In genomic region chr1:35452086-35452485, GRCh38 we compare ENCODE assay signal across 8 cellular contexts.
DNase-seq lines count a peak whose midpoint lies in the region; ATAC-seq and TF ChIP-seq lines count a peak whose summit lies in the region.
"Had no signal": no experiment of that assay in that cellular context is flagged by ENCODE, and none has a peak within 500 bp of the region (broad histone marks: within the 10 kb centered on the region; RNA-seq: fewer than 3 reads in every experiment).

No MANE protein-coding gene starts in this region.

- H3K27me3 ChIP-seq in GM23338 (ENCODE audit: insufficient read depth) (no peaks in the 10 kb centered on the region), gastroesophageal sphincter (no peaks in the 10 kb centered on the region)

- no peak overlapping the region for H3K27ac Mint-ChIP-seq in GM23338

- H3F3A ChIP-seq in GM23338 (replicated peaks; ENCODE audit: low read depth) = no peaks in the 10 kb centered on the region

- H3K4me3 Mint-ChIP-seq in GM23338 = no peak overlapping the region

- peak; percentile 10 for DNase-seq in GM23338 (ENCODE audit: low spot score)
- DNase-seq in SKM-1 (lab: John Stamatoyannopoulos, UW; ENCODE audit: unreplicated experiment) = peak; percentile 85
- DNase-seq in NCI-H226 = no peak
- DNase-seq in NCI-H2227 (lab: John Stamatoyannopoulos, UW; ENCODE audit: unreplicated experiment) = no peak
- no peak for DNase-seq in NCI-H82 treated with DMSO at 0.1 percent for 48 hours (lab: John Stamatoyannopoulos, UW; ENCODE audit: unreplicated experiment)
- DNase-seq: stimulated activated CD4-positive, alpha-beta T cell treated with anti-CD3 and anti-CD28 coated beads, Interleukin-12 subunit alpha, Interleukin-12 subunit beta, amount 100 ng/mL, for 4 hours had no signal

- peaks cover 2% of the 10 kb centered on the region for H3K27me3 Mint-ChIP-seq in GM23338 (ENCODE audit: insufficient read depth, low read depth, poor library complexity)

- H3K36me3 ChIP-seq in GM23338 (ENCODE audit: insufficient read depth) = peaks cover 31% of the 10 kb centered on the region
- H3K36me3 ChIP-seq in gastroesophageal sphincter = peaks cover 0 to 78% of the 10 kb centered on the region in 2 donors

- H3K9me3 Mint-ChIP-seq in GM23338 = no peaks in the 10 kb centered on the region

- H3K4me2 ChIP-seq in GM23338 = no peak overlapping the region

- H3K36me3 Mint-ChIP-seq in GM23338 (ENCODE audit: low read depth) = peaks cover 66% of the 10 kb centered on the region

- H3K4me1 ChIP-seq in GM23338 (ENCODE audit: insufficient read depth) (no peaks in the 10 kb centered on the region), gastroesophageal sphincter (peaks cover 8 to 40% (median 27%) of the 10 kb centered on the region in 3 donors)

- no peaks in the 10 kb centered on the region for H3K4me1 Mint-ChIP-seq in GM23338

- no peaks in the 10 kb centered on the region for H3K9me2 ChIP-seq in GM23338 (ENCODE audit: insufficient read depth)

- no peak overlapping the region for H3K4me3 ChIP-seq in GM23338
- no peak overlapping the region for H3K4me3 ChIP-seq in gastroesophageal sphincter
- no peak overlapping the region for H3K4me3 ChIP-seq in skin epidermis

- no peaks in the 10 kb centered on the region for H3K9me3 ChIP-seq in gastroesophageal sphincter

- peaks cover 9% of the 10 kb centered on the region for H4K20me1 ChIP-seq in GM23338 (replicated peaks; ENCODE audit: insufficient read depth)

- no peak for TF ChIP-seq POLR2A in gastroesophageal sphincter (IDR thresholded peaks at IDR 0.05)

- H3K79me2 ChIP-seq in GM23338 (replicated peaks; ENCODE audit: insufficient read depth) = no peaks in the 10 kb centered on the region

- 0 to 9% methylated on average over 1 of the region's 1 CpG for WGBS in gastroesophageal sphincter (ENCODE audit: low coverage in 1 of 2), 2 donors

- TF ChIP-seq CTCF in GM23338 (conservative IDR thresholded peaks at IDR 0.05; ENCODE audit: low read depth in 2 of 2) = no peak
- TF ChIP-seq CTCF in gastroesophageal sphincter (IDR thresholded peaks at IDR 0.05) = peak in 2 of 4 experiments; percentile 12 to 36

- ATAC-seq in GM23338 = peak; percentile 37
- peak; percentile 70 for ATAC-seq in gastroesophageal sphincter

- no peak overlapping the region for H2AFZ ChIP-seq in GM23338

- H3K27ac ChIP-seq in GM23338 (ENCODE audit: low read depth) (peak overlapping the region; percentile 18; the same call in 1 of the 2 replicates), gastroesophageal sphincter (peak overlapping the region in 3 of 4 donors; percentile 58 to 66 (median 59)), skin epidermis (peak overlapping the region in 18 of 21 experiments; percentile 0 to 74 (median 52))

- no peak for TF ChIP-seq EP300 in gastroesophageal sphincter (IDR thresholded peaks at IDR 0.05)

TF ChIP-seq in GM23338, 12 proteins besides CTCF, POLR2A, EP300 and RAD21 (continues in another document):
- TF ChIP-seq EZH2 (IDR thresholded peaks at IDR 0.05; ENCODE audit: low read depth, unreplicated experiment) = no peak
- no peak for TF ChIP-seq EZH2phosphoT487 (IDR thresholded peaks at IDR 0.05; ENCODE audit: unreplicated experiment)
- no peak for TF ChIP-seq POLR2AphosphoS5 (IDR thresholded peaks at IDR 0.05; ENCODE audit: low read depth)
- TF ChIP-seq JUNB (IDR thresholded peaks at IDR 0.05; ENCODE audit: unreplicated experiment) = no peak
- no peak for TF ChIP-seq CREB1 (CRISPR knock-in tag; IDR thresholded peaks at IDR 0.05; ENCODE audit: low read depth)
- no peak for TF ChIP-seq ZNF462 (CRISPR knock-in tag; IDR thresholded peaks at IDR 0.05)
- TF ChIP-seq STAT1 (IDR thresholded peaks at IDR 0.05; ENCODE audit: unreplicated experiment) = no peak
- TF ChIP-seq ZNF331 (CRISPR knock-in tag; IDR thresholded peaks at IDR 0.05; ENCODE audit: low read depth) = no peak
- TF ChIP-seq ETS1 (IDR thresholded peaks at IDR 0.05) = no peak
- no peak for TF ChIP-seq NANOG (IDR thresholded peaks at IDR 0.05; ENCODE audit: borderline replicate concordance)

Comparison
In these comparisons a context has a peak if more than half of its experiments do, and no peak if none do; other contexts are left out.
1. DNase-seq: peak in GM23338 (single experiment) and SKM-1 (single experiment); none in NCI-H226 (single experiment), NCI-H2227 (single experiment) and NCI-H82 treated with DMSO at 0.1 percent for 48 hours (single experiment).
2. Peak in every context shown above with its lines, with median percentiles within 50 percentile points of each other: H3K27ac ChIP-seq.